In the genomic region with DNA sequence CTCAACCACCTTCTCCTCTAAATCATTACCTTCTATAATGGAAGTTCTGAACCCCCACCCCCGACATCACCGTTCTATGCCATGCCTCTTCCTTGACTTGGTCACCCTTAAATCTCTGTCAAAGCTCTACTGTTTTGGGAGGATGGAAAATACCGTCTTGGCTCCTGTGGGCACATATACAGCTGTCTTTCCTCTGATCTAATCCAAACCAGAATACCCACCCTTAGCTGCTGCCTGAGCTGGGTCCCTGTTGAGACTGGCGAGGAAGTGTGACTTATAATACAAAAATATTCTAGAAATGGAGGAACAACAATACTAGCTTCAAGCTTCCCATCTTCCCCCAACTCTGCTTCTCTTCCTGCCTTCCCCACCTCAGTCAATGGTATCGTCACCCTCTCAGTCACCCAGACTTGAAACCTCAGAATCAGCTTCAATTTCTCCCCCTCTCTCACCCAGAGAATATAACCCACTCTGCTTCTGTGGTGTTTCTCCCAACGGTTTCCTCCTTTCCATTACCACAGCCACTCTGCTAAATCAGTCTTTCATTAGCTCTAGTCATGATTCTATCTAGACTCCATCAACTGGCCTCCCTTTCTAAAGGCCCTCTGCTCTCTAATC, we compare ENCODE assay signal across 9 cellular contexts. TPM values are rescaled to one million over a fixed set of nuclear protein-coding genes. Genes with fewer than 3 reads are reported as not detected.
DNase-seq lines count a peak whose midpoint lies in the region; ATAC-seq and TF ChIP-seq lines count a peak whose summit lies in the region.
"Had no signal": no experiment of that assay in that cellular context is flagged by ENCODE, and none has a peak within 500 bp of the region (broad histone marks: within the 10 kb centered on the region; RNA-seq: fewer than 3 reads in every experiment).

No MANE protein-coding gene starts in this region.

- no peak for TF ChIP-seq CTCF in progenitor cell of endocrine pancreas (IDR thresholded peaks at IDR 0.05; ENCODE audit: unreplicated experiment)

- POLR2A ChIA-PET in activated CD4-positive, alpha-beta memory T cell treated with anti-CD3 and anti-CD28 coated beads for 36 hours (lab: Charles Lee), result interaction anchor here (1.1 to 2.7 kb wide), 9 partner anchors 10 to 423 kb away, joined by 3 to 28 read pairs (median 8); a partner anchor contains a TSS

- ATAC-seq in HG02943 (IDR thresholded peaks at IDR 0.05; ENCODE audit: low read depth, unreplicated experiment), result peak; percentile 20
- peak; percentile 32 for ATAC-seq in stimulated activated memory B cell treated with anti-CD40 and anti-IgM and Interleukin-4, amounts not matched to agents 10 μg/mL and 1 μg/mL and 100 μg/mL, for 72 hours

- H3K4me1 Mint-ChIP-seq in activated CD4-positive, alpha-beta memory T cell treated with anti-CD3 and anti-CD28 coated beads for 36 hours (ENCODE audit: low read depth), result peaks cover 34% of the 10 kb centered on the region
- peaks cover 49% of the 10 kb centered on the region for H3K4me1 Mint-ChIP-seq in stimulated activated memory B cell treated with anti-CD40 and anti-IgM and Interleukin-4, amounts not matched to agents 10 μg/mL and 1 μg/mL and 100 μg/mL, for 72 hours
- H3K4me1 Mint-ChIP-seq in progenitor cell of endocrine pancreas (ENCODE audit: low read depth), result peaks cover 13% of the 10 kb centered on the region

- no peaks in the 10 kb centered on the region for H3K9me3 Mint-ChIP-seq in activated CD4-positive, alpha-beta memory T cell treated with anti-CD3 and anti-CD28 coated beads for 36 hours
- no peaks in the 10 kb centered on the region for H3K9me3 Mint-ChIP-seq in stimulated activated memory B cell treated with anti-CD40 and anti-IgM and Interleukin-4, amounts not matched to agents 10 μg/mL and 1 μg/mL and 100 μg/mL, for 72 hours
- peaks cover 20% of the 10 kb centered on the region for H3K9me3 Mint-ChIP-seq in progenitor cell of endocrine pancreas (ENCODE audit: low read depth)

- no peaks in the 10 kb centered on the region for H3K27me3 Mint-ChIP-seq in activated CD4-positive, alpha-beta memory T cell treated with anti-CD3 and anti-CD28 coated beads for 36 hours
- no peaks in the 10 kb centered on the region for H3K27me3 Mint-ChIP-seq in stimulated activated memory B cell treated with anti-CD40 and anti-IgM and Interleukin-4, amounts not matched to agents 10 μg/mL and 1 μg/mL and 100 μg/mL, for 72 hours
- no peaks in the 10 kb centered on the region for H3K27me3 Mint-ChIP-seq in progenitor cell of endocrine pancreas

- peak overlapping the region; percentile 98 for H3K27ac Mint-ChIP-seq in activated CD4-positive, alpha-beta memory T cell treated with anti-CD3 and anti-CD28 coated beads for 36 hours
- peak overlapping the region; percentile 94 for H3K27ac Mint-ChIP-seq in stimulated activated memory B cell treated with anti-CD40 and anti-IgM and Interleukin-4, amounts not matched to agents 10 μg/mL and 1 μg/mL and 100 μg/mL, for 72 hours
- no peak overlapping the region for H3K27ac Mint-ChIP-seq in progenitor cell of endocrine pancreas

- peaks cover 44% of the 10 kb centered on the region for H3K36me3 Mint-ChIP-seq in activated CD4-positive, alpha-beta memory T cell treated with anti-CD3 and anti-CD28 coated beads for 36 hours
- peaks cover 41% of the 10 kb centered on the region for H3K36me3 Mint-ChIP-seq in stimulated activated memory B cell treated with anti-CD40 and anti-IgM and Interleukin-4, amounts not matched to agents 10 μg/mL and 1 μg/mL and 100 μg/mL, for 72 hours
- no peaks in the 10 kb centered on the region for H3K36me3 Mint-ChIP-seq in progenitor cell of endocrine pancreas (ENCODE audit: insufficient read depth)

- intact Hi-C loops in activated CD4-positive, alpha-beta memory T cell treated with anti-CD3 and anti-CD28 coated beads for 36 hours (cut with micrococcal nuclease), result loop anchor here (1.0 to 5.0 kb wide), 9 partner anchors 9 to 420 kb away; a partner anchor contains a TSS

- H3K4me3 Mint-ChIP-seq in activated CD4-positive, alpha-beta memory T cell treated with anti-CD3 and anti-CD28 coated beads for 36 hours, result peak overlapping the region; percentile 99
- peak overlapping the region; percentile 98 for H3K4me3 Mint-ChIP-seq in stimulated activated memory B cell treated with anti-CD40 and anti-IgM and Interleukin-4, amounts not matched to agents 10 μg/mL and 1 μg/mL and 100 μg/mL, for 72 hours
- H3K4me3 Mint-ChIP-seq in progenitor cell of endocrine pancreas (ENCODE audit: low read depth), result no peak overlapping the region

- CTCF ChIA-PET in activated CD4-positive, alpha-beta memory T cell treated with anti-CD3 and anti-CD28 coated beads for 36 hours (lab: Charles Lee), result interaction anchor here (1.1 to 1.8 kb wide), 4 partner anchors 9 to 17 kb away, joined by 3 to 12 read pairs (median 4); no protein-coding TSS in a partner anchor

- peak; percentile 3 for DNase-seq in SKM-1 (lab: John Stamatoyannopoulos, UW; ENCODE audit: unreplicated experiment)
- DNase-seq in SKM-1 treated with dmso at 0.1 percent for 144 hours (lab: John Stamatoyannopoulos, UW; ENCODE audit: unreplicated experiment), result no peak
- peak; percentile 34 for DNase-seq in activated CD4-positive, alpha-beta memory T cell treated with anti-CD3 and anti-CD28 coated beads for 36 hours
- no peak for DNase-seq in putamen (ENCODE audit: low spot score)
- no peak for DNase-seq in progenitor cell of endocrine pancreas (ENCODE audit: low spot score, unreplicated experiment)
- no peak for DNase-seq in DMS 273 treated with DMSO at 0.1 percent for 48 hours (lab: John Stamatoyannopoulos, UW)
- DNase-seq: heart left ventricle had no signal

RNA-seq across cellular contexts. Expression of a gene that starts 0.6 kb away (rescaled TPM):
- total RNA-seq in activated CD4-positive, alpha-beta memory T cell treated with anti-CD3 and anti-CD28 coated beads for 36 hours, result 100 to 1,000 TPM; 289 to 290 TPM
- 0.16 and 0.41 TPM in 2 replicates for total RNA-seq in progenitor cell of endocrine pancreas

RNA-seq across cellular contexts. Expression of a gene that starts 5.4 kb away (rescaled TPM):
- 10 to 100 TPM; 12.0 to 12.6 TPM for total RNA-seq in activated CD4-positive, alpha-beta memory T cell treated with anti-CD3 and anti-CD28 coated beads for 36 hours
- total RNA-seq in progenitor cell of endocrine pancreas, result not detected in 2 replicates
- total RNA-seq: heart left ventricle had no signal

RNA-seq across cellular contexts. Expression of a gene that starts 6.4 kb away (rescaled TPM):
- total RNA-seq in activated CD4-positive, alpha-beta memory T cell treated with anti-CD3 and anti-CD28 coated beads for 36 hours, result 10 to 100 TPM; 46.9 to 50.1 TPM
- total RNA-seq in progenitor cell of endocrine pancreas, result 106 and 123 TPM in 2 replicates

RNA-seq across cellular contexts. Expression of a gene that starts 16.3 kb away (rescaled TPM):
- total RNA-seq in activated CD4-positive, alpha-beta memory T cell treated with anti-CD3 and anti-CD28 coated beads for 36 hours, result 10 to 100 TPM in 1 of 2 experiments, 1 to 10 TPM in 1; 8.7 to 10.7 TPM
- total RNA-seq in progenitor cell of endocrine pancreas, result 35.1 and 41.0 TPM in 2 replicates

RNA-seq across cellular contexts. Expression of a gene that starts 32.7 kb away (rescaled TPM):
- under 1 TPM; 0.58 to 0.86 TPM for total RNA-seq in activated CD4-positive, alpha-beta memory T cell treated with anti-CD3 and anti-CD28 coated beads for 36 hours
- total RNA-seq in progenitor cell of endocrine pancreas, result 5.9 and 7.8 TPM in 2 replicates

Comparison
In these comparisons a context has a peak if more than half of its experiments do, and no peak if none do; other contexts are left out.
1. DNase-seq: peak in SKM-1 (single experiment) and activated CD4-positive, alpha-beta memory T cell treated with anti-CD3 and anti-CD28 coated beads for 36 hours (single experiment); none in SKM-1 treated with dmso at 0.1 percent for 144 hours (single experiment), putamen (single experiment), progenitor cell of endocrine pancreas (single experiment) and DMS 273 treated with DMSO at 0.1 percent for 48 hours (single experiment).
2. RNA of a gene that starts 0.6 kb away (total RNA-seq): 289 to 290 TPM in activated CD4-positive, alpha-beta memory T cell treated with anti-CD3 and anti-CD28 coated beads for 36 hours; 0.16 to 0.41 TPM in progenitor cell of endocrine pancreas; every median in the first group is over 100 times any median in the second.